ENCODE assay signal across 16 cellular contexts in the genomic region with DNA sequence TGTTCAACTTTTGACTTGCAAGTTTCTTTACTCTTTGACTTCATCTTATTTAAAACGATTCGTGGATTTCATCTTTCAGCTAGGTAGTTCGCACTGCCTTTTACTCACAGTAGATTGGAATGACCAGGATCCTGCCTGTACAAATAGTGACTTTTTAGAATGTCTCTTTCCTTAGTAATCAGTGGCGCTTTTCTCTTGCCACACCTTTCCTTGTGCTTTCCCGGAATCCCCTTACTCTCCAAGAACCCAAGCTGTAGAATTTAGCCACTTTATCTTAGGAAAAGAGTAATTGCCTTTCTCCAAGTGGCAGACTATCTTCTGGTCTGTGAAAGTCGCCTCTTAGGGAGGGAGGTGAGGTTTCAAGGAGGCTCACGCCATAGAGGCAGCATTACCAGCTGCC.
DNase-seq lines count a peak whose midpoint lies in the region; ATAC-seq and TF ChIP-seq lines count a peak whose summit lies in the region.
"Had no signal": no experiment of that assay in that cellular context is flagged by ENCODE, and none has a peak within 500 bp of the region (broad histone marks: within the 10 kb centered on the region; RNA-seq: fewer than 3 reads in every experiment).

No MANE protein-coding gene starts in this region.

- intact Hi-C loops in esophagus squamous epithelium (cut with DNase I): no loop called here
- intact Hi-C loops in naive thymus-derived CD4-positive, alpha-beta T cell (cut with micrococcal nuclease): loop anchor here in 1 of 2 donors (5.0 kb wide), 1 partner anchor 42 kb away; no protein-coding TSS in a partner anchor
- intact Hi-C loops in transverse colon (cut with DNase I; ENCODE audit: low total_unique reads): loop anchor here (10.0 kb wide), 1 partner anchor 895 kb away; no protein-coding TSS in a partner anchor

- no peaks in the 10 kb centered on the region for H3K79me2 ChIP-seq in OCI-LY1 (ENCODE audit: insufficient read depth, low read length)
- H3K79me2 ChIP-seq: parathyroid adenoma had no signal

- ATAC-seq in naive thymus-derived CD4-positive, alpha-beta T cell: no peak
- ATAC-seq in activated CD4-positive, CD25-positive, alpha-beta regulatory T cell treated with anti-CD3 and anti-CD28 coated beads, Interleukin-2, amount 50 U/mL, for 24 hours: no peak
- no peak for ATAC-seq in GM19351 (IDR thresholded peaks at IDR 0.05; ENCODE audit: unreplicated experiment)

- H3K9me3 ChIP-seq in OCI-LY1 (ENCODE audit: low read length): no peaks in the 10 kb centered on the region
- no peaks in the 10 kb centered on the region for H3K9me3 ChIP-seq in esophagus squamous epithelium
- H3K9me3 ChIP-seq in naive thymus-derived CD4-positive, alpha-beta T cell (ENCODE audit: control insufficient read depth in 2 of 3, low read length in 3 of 3): no peaks in the 10 kb centered on the region
- no peaks in the 10 kb centered on the region for H3K9me3 ChIP-seq in transverse colon

- peak overlapping the region in 5 of 9 donors; percentile 89 to 99 (median 97) for H3K27ac Mint-ChIP-seq in naive thymus-derived CD4-positive, alpha-beta T cell
- H3K27ac Mint-ChIP-seq: activated CD4-positive, alpha-beta memory T cell treated with anti-CD3 and anti-CD28 coated beads for 36 hours had no signal

- H3K36me3 Mint-ChIP-seq in naive thymus-derived CD4-positive, alpha-beta T cell: peaks cover 0 to 21% (median 0%) of the 10 kb centered on the region in 5 donors
- H3K36me3 Mint-ChIP-seq: activated CD4-positive, alpha-beta memory T cell treated with anti-CD3 and anti-CD28 coated beads for 36 hours had no signal

- H3F3A ChIP-seq in OCI-LY1 (ENCODE audit: insufficient read depth, low read length): no peaks in the 10 kb centered on the region

- H3K27me3 ChIP-seq in OCI-LY1 (ENCODE audit: insufficient read depth, low read length) (no peaks in the 10 kb centered on the region), esophagus squamous epithelium (no peaks in the 10 kb centered on the region), transverse colon (no peaks in the 10 kb centered on the region)
- no peaks in the 10 kb centered on the region for H3K27me3 ChIP-seq in naive thymus-derived CD4-positive, alpha-beta T cell (ENCODE audit: control insufficient read depth in 2 of 2, insufficient read depth in 2 of 2, low read length in 2 of 2)

- TF ChIP-seq EP300 in transverse colon (IDR thresholded peaks at IDR 0.05; ENCODE audit: low read depth): no peak

- POLR2A ChIA-PET in naive thymus-derived CD4-positive, alpha-beta T cell (lab: Charles Lee): interaction anchor here (1.6 to 4.3 kb wide), 4 partner anchors 43 to 1126 kb away, joined by 4 to 81 read pairs (median 12); a partner anchor contains a TSS

- peak overlapping the region in 1 of 10 donors; percentile 82 for H3K4me3 Mint-ChIP-seq in naive thymus-derived CD4-positive, alpha-beta T cell

- H3K27me3 Mint-ChIP-seq in naive thymus-derived CD4-positive, alpha-beta T cell: no peaks in the 10 kb centered on the region
- H3K27me3 Mint-ChIP-seq: naive thymus-derived CD8-positive, alpha-beta T cell; T-cell had no signal

- H3K4me1 ChIP-seq in OCI-LY1 (ENCODE audit: insufficient read depth, low read length, severe bottlenecking) (peaks cover 38% of the 10 kb centered on the region), esophagus squamous epithelium (peaks cover 5 to 26% (median 6%) of the 10 kb centered on the region in 3 donors), transverse colon (peaks cover 0 to 22% (median 9%) of the 10 kb centered on the region in 4 donors)
- H3K4me1 ChIP-seq in naive thymus-derived CD4-positive, alpha-beta T cell (ENCODE audit: control insufficient read depth in 2 of 2, insufficient read depth in 2 of 2, low read length in 2 of 2): peaks cover 28 to 32% of the 10 kb centered on the region in 2 donors

- CTCF ChIA-PET in naive thymus-derived CD4-positive, alpha-beta T cell (lab: Charles Lee): interaction anchor here (1.0 to 3.9 kb wide), 7 partner anchors 8 to 110 kb away, joined by 3 to 19 read pairs (median 7); no protein-coding TSS in a partner anchor

- TF ChIP-seq CTCF in OCI-LY1 (IDR thresholded peaks at IDR 0.05; ENCODE audit: low read length): no peak
- no peak for TF ChIP-seq CTCF in esophagus squamous epithelium (IDR thresholded peaks at IDR 0.05)
- TF ChIP-seq CTCF in transverse colon (IDR thresholded peaks at IDR 0.05): no peak

- in situ Hi-C loops in transverse colon (cut with MboI; ENCODE audit: low pct_ligation_motif_present in 1 of 4, low pct_unique_long_range_greater_than_20kb in 1 of 4, low sequenced_read_pairs in 3 of 4): no loop called here

- H3K27ac ChIP-seq in OCI-LY1 (ENCODE audit: low read depth, low read length, poor library complexity, severe bottlenecking): peak overlapping the region; percentile 63
- peak overlapping the region; percentile 17 to 91 (median 86) for H3K27ac ChIP-seq in esophagus squamous epithelium
- no peak overlapping the region for H3K27ac ChIP-seq in naive thymus-derived CD4-positive, alpha-beta T cell (ENCODE audit: low read depth, low read length)
- peak overlapping the region; percentile 80 to 86 (median 83) for H3K27ac ChIP-seq in transverse colon
- H3K27ac ChIP-seq: parathyroid adenoma had no signal

- WGBS in esophagus squamous epithelium, 2 donors: 90 to 93% methylated on average over 6 to 7 of the region's 7 CpGs
- 44 to 68% methylated on average over 5 to 7 of the region's 7 CpGs for WGBS in transverse colon (ENCODE audit: low coverage in 1 of 2), 2 donors

- no peaks in the 10 kb centered on the region for H4K20me1 ChIP-seq in OCI-LY1 (ENCODE audit: insufficient read depth, low read length)

- H3K9ac ChIP-seq in OCI-LY1 (ENCODE audit: low read length): no peak overlapping the region
- H3K9ac ChIP-seq: parathyroid adenoma had no signal

- H3K9me2 ChIP-seq in OCI-LY1 (ENCODE audit: low read depth, low read length): no peaks in the 10 kb centered on the region

- H2AFZ ChIP-seq in OCI-LY1 (ENCODE audit: low read length): no peak overlapping the region

- TF ChIP-seq POLR2A in esophagus squamous epithelium (IDR thresholded peaks at IDR 0.05) (no peak), transverse colon (IDR thresholded peaks at IDR 0.05) (no peak)

- peaks cover 0 to 7% (median 0%) of the 10 kb centered on the region in 11 donors for H3K9me3 Mint-ChIP-seq in naive thymus-derived CD4-positive, alpha-beta T cell
- H3K9me3 Mint-ChIP-seq: naive thymus-derived CD8-positive, alpha-beta T cell; T-cell had no signal

- no peak overlapping the region for H3K4me3 ChIP-seq in OCI-LY1 (ENCODE audit: low read depth, low read length, poor library complexity, severe bottlenecking)
- peak overlapping the region in 1 of 4 donors; percentile 42 for H3K4me3 ChIP-seq in esophagus squamous epithelium
- no peak overlapping the region for H3K4me3 ChIP-seq in naive thymus-derived CD4-positive, alpha-beta T cell (ENCODE audit: low read length)
- H3K4me3 ChIP-seq in transverse colon: peak overlapping the region in 1 of 4 donors; percentile 11

- H3K4me1 Mint-ChIP-seq in naive thymus-derived CD4-positive, alpha-beta T cell: peaks cover 37 to 74% (median 68%) of the 10 kb centered on the region in 7 donors

- H3K36me3 ChIP-seq in OCI-LY1 (ENCODE audit: insufficient read depth, low read length) (no peaks in the 10 kb centered on the region), esophagus squamous epithelium (no peaks in the 10 kb centered on the region), transverse colon (no peaks in the 10 kb centered on the region)
- no peaks in the 10 kb centered on the region for H3K36me3 ChIP-seq in naive thymus-derived CD4-positive, alpha-beta T cell (ENCODE audit: control insufficient read depth in 2 of 3, insufficient read depth in 3 of 3, low read length in 3 of 3)

- DNase-seq in esophagus squamous epithelium (lab: John Stamatoyannopoulos, UW): no peak
- DNase-seq in naive thymus-derived CD4-positive, alpha-beta T cell: no peak
- DNase-seq in transverse colon: no peak
- DNase-seq in C1 segment of cervical spinal cord (lab: John Stamatoyannopoulos, UW): no peak
- DNase-seq: activated CD4-positive, alpha-beta memory T cell treated with anti-CD3 and anti-CD28 coated beads for 36 hours; activated T-cell treated with anti-CD3 and anti-CD28 coated beads for 4 hours; AML-193; NCI-H2171; SIG-M5; stimulated activated CD4-positive, alpha-beta T cell treated with anti-CD3 and anti-CD28 coated beads, Interleukin-4, amount 100 ng/mL, for 24 hours had no signal

- H3K4me2 ChIP-seq in OCI-LY1 (ENCODE audit: low read length): no peak overlapping the region; the same call in 1 of the 2 replicates
